21 cellular contexts compared by ENCODE assay signal in genomic region chr2:232925769-232926163, GRCh38. TPM values are rescaled to one million over a fixed set of nuclear protein-coding genes. Genes with fewer than 3 reads are reported as not detected.
DNase-seq lines count a peak whose midpoint lies in the region; ATAC-seq and TF ChIP-seq lines count a peak whose summit lies in the region.
"Had no signal": no experiment of that assay in that cellular context is flagged by ENCODE, and none has a peak within 500 bp of the region (broad histone marks: within the 10 kb centered on the region; RNA-seq: fewer than 3 reads in every experiment).

No MANE protein-coding gene starts in this region.

- no peaks in the 10 kb centered on the region for H3K36me3 ChIP-seq in fibroblast of lung (ENCODE audit: control insufficient read depth, insufficient read depth, low read length)
- no peaks in the 10 kb centered on the region for H3K36me3 ChIP-seq in effector memory CD4-positive, alpha-beta T cell (ENCODE audit: control insufficient read depth, insufficient read depth, low read length)

- H3K27me3 ChIP-seq in fibroblast of lung (ENCODE audit: control insufficient read depth, insufficient read depth, low read length) = peaks cover 13% of the 10 kb centered on the region
- peaks cover 42% of the 10 kb centered on the region for H3K27me3 ChIP-seq in effector memory CD4-positive, alpha-beta T cell (replicated peaks; ENCODE audit: control insufficient read depth, insufficient read depth, low read length, poor library complexity, severe bottlenecking)

- no peaks in the 10 kb centered on the region for H3K4me1 ChIP-seq in fibroblast of lung (ENCODE audit: control insufficient read depth, extremely low read depth, insufficient read depth, low read length)
- peaks cover 15% of the 10 kb centered on the region for H3K4me1 ChIP-seq in effector memory CD4-positive, alpha-beta T cell (ENCODE audit: control insufficient read depth, insufficient read depth, low read length, poor library complexity, severe bottlenecking)

- H2AFZ ChIP-seq in fibroblast of lung (ENCODE audit: low read length) = no peak overlapping the region
- H2AFZ ChIP-seq: GM23248 had no signal

- peaks cover 0 to 8% (median 3%) of the 10 kb centered on the region in 7 donors for H3K9me3 Mint-ChIP-seq in naive B cell

- ATAC-seq in naive B cell (ENCODE audit: low read depth in 2 of 2) (no peak), HG03159 (IDR thresholded peaks at IDR 0.05; ENCODE audit: unreplicated experiment) (no peak), T-helper 17 cell (no peak)

- H3K27me3 Mint-ChIP-seq in naive B cell = peaks cover 42 to 81% (median 50%) of the 10 kb centered on the region in 3 donors
- peaks cover 50% of the 10 kb centered on the region for H3K27me3 Mint-ChIP-seq in T-helper 17 cell

- H3K4me1 Mint-ChIP-seq in naive B cell = peaks cover 8 to 17% (median 9%) of the 10 kb centered on the region in 3 donors
- H3K4me1 Mint-ChIP-seq in T-helper 17 cell = peaks cover 4% of the 10 kb centered on the region

- no peak overlapping the region for H3K4me3 ChIP-seq in fibroblast of lung (replicated peaks in 1 of 4; ENCODE audit: control extremely low read depth in 1 of 4, insufficient read depth in 1 of 4, low read depth in 3 of 4, low read length in 4 of 4)
- H3K4me3 ChIP-seq in effector memory CD4-positive, alpha-beta T cell (ENCODE audit: insufficient read depth, low read depth, low read length, poor library complexity, severe bottlenecking) = no peak overlapping the region
- H3K4me3 ChIP-seq: GM23248 had no signal

- H3K79me2 ChIP-seq in fibroblast of lung (ENCODE audit: control insufficient read depth, insufficient read depth, low read length) = no peaks in the 10 kb centered on the region

- H4K20me1 ChIP-seq in fibroblast of lung (ENCODE audit: control insufficient read depth, extremely low read depth, insufficient read depth, low read length) = no peaks in the 10 kb centered on the region

- no peak for TF ChIP-seq CTCF in fibroblast of lung (conservative IDR thresholded peaks at IDR 0.05 in 1 of 2, IDR thresholded peaks at IDR 0.05 in 1 of 2; ENCODE audit: low read depth in 1 of 2, low read length in 2 of 2)

- H3K4me3 Mint-ChIP-seq in naive B cell (peak overlapping the region in 6 of 8 donors; percentile 3 to 90 (median 35)), T-helper 17 cell (no peak overlapping the region)

- H3K4me2 ChIP-seq in fibroblast of lung (ENCODE audit: extremely low read depth, insufficient read depth, low read length) = peak overlapping the region; percentile 35

- no peak overlapping the region for H3K9ac ChIP-seq in fibroblast of lung (ENCODE audit: insufficient read depth, low read length)
- H3K9ac ChIP-seq: GM23248 had no signal

- H3K36me3 Mint-ChIP-seq in naive B cell = peaks cover 0 to 7% of the 10 kb centered on the region in 2 donors
- H3K36me3 Mint-ChIP-seq in T-helper 17 cell (ENCODE audit: low read depth) = peaks cover 3% of the 10 kb centered on the region

- peak; percentile 8 for DNase-seq in NCI-H2227 (lab: John Stamatoyannopoulos, UW; ENCODE audit: unreplicated experiment)
- no peak for DNase-seq in NCI-H2227 treated with DMSO at 0.1 percent for 48 hours (lab: John Stamatoyannopoulos, UW)
- no peak for DNase-seq in fibroblast of lung (ENCODE audit: low read depth in 2 of 2)
- no peak for DNase-seq in naive B cell
- no peak for DNase-seq in stimulated activated CD4-positive, alpha-beta T cell treated with anti-CD3 and anti-CD28 coated beads, Interleukin-4, amount 100 ng/mL, for 1 hour
- DNase-seq in effector memory CD4-positive, alpha-beta T cell = no peak
- no peak for DNase-seq in T-helper 17 cell
- DNase-seq: AML-193, COR-L47, DMS 273 treated with DMSO at 0.1 percent for 48 hours, GDM1, GM23248, HCEC 1CT, Kasumi-1, MM.1S, NCI-H1092 treated with DMSO at 0.1 percent for 48 hours, NCI-H2081, NCI-H2171 treated with DMSO at 0.1 percent for 48 hours had no signal

- H3K27ac Mint-ChIP-seq in naive B cell (no peak overlapping the region), T-helper 17 cell (no peak overlapping the region)
- H3K27ac Mint-ChIP-seq: CD14-positive monocyte had no signal

- H3K27ac ChIP-seq in fibroblast of lung (ENCODE audit: insufficient read depth, low read length) = no peak overlapping the region
- H3K27ac ChIP-seq in effector memory CD4-positive, alpha-beta T cell (ENCODE audit: insufficient read depth, low read length, poor library complexity, severe bottlenecking) = no peak overlapping the region
- H3K27ac ChIP-seq: 22Rv1, GM23248 had no signal

- H3K9me3 ChIP-seq in fibroblast of lung (ENCODE audit: control insufficient read depth, insufficient read depth, low read depth, low read length) = no peaks in the 10 kb centered on the region
- no peaks in the 10 kb centered on the region for H3K9me3 ChIP-seq in effector memory CD4-positive, alpha-beta T cell (ENCODE audit: control insufficient read depth, low read length)
- no peaks in the 10 kb centered on the region for H3K9me3 ChIP-seq in T-helper 17 cell (ENCODE audit: control insufficient read depth, low read length, poor library complexity, severe bottlenecking)

RNA-seq across cellular contexts. Expression of gene SNORC, which starts 55.7 kb away (rescaled TPM):
- total RNA-seq in fibroblast of lung (0.77 and 0.83 TPM in 2 replicates), T-helper 17 cell (1 to 10 TPM; 1.0 TPM)
- polyA plus RNA-seq in fibroblast of lung (0.08 and 0.14 TPM in 2 replicates), naive B cell (ENCODE audit: low read depth in 6 of 6) (under 1 TPM in 1 of 6 donors, not detected in 5; 0.12 TPM)
- 0.28 and 0.59 TPM in 2 replicates for polyA plus RNA-seq in fibroblast of lung (2012)
- not detected in 2 replicates for polyA minus RNA-seq in fibroblast of lung (ENCODE audit: low replicate concordance)
- total RNA-seq: GM23248 had no signal
- polyA plus RNA-seq: CD14-positive monocyte had no signal
